Comparison of ENCODE assay signal across 24 cellular contexts in the genomic region with DNA sequence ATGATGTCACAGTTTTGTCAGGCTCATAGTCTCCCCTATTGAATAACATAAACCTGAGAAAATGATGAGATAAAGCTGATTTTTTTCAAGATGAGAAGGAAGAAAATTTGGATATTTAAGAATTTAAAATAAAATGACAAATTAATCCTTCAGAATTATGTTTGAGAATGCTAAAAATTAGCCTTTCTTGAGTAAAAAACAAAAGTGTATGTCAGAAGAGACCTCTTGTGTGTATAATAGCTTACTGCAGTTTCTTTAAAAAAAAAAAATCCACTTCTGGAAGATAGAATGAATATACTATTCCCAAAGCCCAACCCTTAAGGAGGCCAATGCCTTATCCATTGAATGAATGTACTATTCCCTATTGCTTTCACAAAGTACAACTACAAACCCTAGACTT.
A peak's percentile ranks its signal among the peaks of the same experiment; 100 is the strongest.
DNase-seq lines count a peak whose midpoint lies in the region; ATAC-seq and TF ChIP-seq lines count a peak whose summit lies in the region.
"Had no signal": no experiment of that assay in that cellular context is flagged by ENCODE, and none has a peak within 500 bp of the region (broad histone marks: within the 10 kb centered on the region; RNA-seq: fewer than 3 reads in every experiment).

No MANE protein-coding gene starts in this region.

- H4K20me1 ChIP-seq in Loucy (ENCODE audit: insufficient read depth, low read length, poor library complexity, severe bottlenecking) (no peaks in the 10 kb centered on the region), neural cell (ENCODE audit: insufficient read depth) (no peaks in the 10 kb centered on the region)

- TF ChIP-seq RAD21 in neural cell (conservative IDR thresholded peaks at IDR 0.05): peak; percentile 38

- no peaks in the 10 kb centered on the region for H3K9me3 ChIP-seq in cardiac muscle cell (ENCODE audit: low read depth)
- H3K9me3 ChIP-seq in right cardiac atrium (ENCODE audit: control insufficient read depth, low read length): no peaks in the 10 kb centered on the region
- no peaks in the 10 kb centered on the region for H3K9me3 ChIP-seq in Loucy (ENCODE audit: insufficient read depth, low read depth, low read length)
- peaks cover 4% of the 10 kb centered on the region for H3K9me3 ChIP-seq in neural cell (ENCODE audit: low read length)
- H3K9me3 ChIP-seq: esophagus squamous epithelium, psoas muscle, uterus had no signal

- peak; percentile 31 for TF ChIP-seq CTCF in cardiac muscle cell (IDR thresholded peaks at IDR 0.05; ENCODE audit: low read depth, low read length)
- TF ChIP-seq CTCF in Loucy (conservative IDR thresholded peaks at IDR 0.05; ENCODE audit: low read length): peak; percentile 47
- peak in 30 of 56 donors; percentile 7 to 47 (median 23) for TF ChIP-seq CTCF in dorsolateral prefrontal cortex (IDR thresholded peaks at IDR 0.05 in 54 of 56, conservative IDR thresholded peaks at IDR 0.05 in 2 of 56; ENCODE audit: low read depth in 1 of 56, partially characterized antibody in 56 of 56)
- TF ChIP-seq CTCF in neural cell (IDR thresholded peaks at IDR 0.05; ENCODE audit: poor library complexity, severe bottlenecking): peak; percentile 54

- H3K4me2 ChIP-seq in Loucy (ENCODE audit: low read depth, low read length, poor library complexity, severe bottlenecking) (no peak overlapping the region), neural cell (ENCODE audit: low read length) (no peak overlapping the region)

- no peak overlapping the region for H2AFZ ChIP-seq in Loucy (ENCODE audit: low read length)
- H2AFZ ChIP-seq in neural cell (ENCODE audit: low read depth, low read length): no peak overlapping the region

- H3K27ac ChIP-seq in cardiac muscle cell (peak overlapping the region; percentile 91), right cardiac atrium (ENCODE audit: low read length) (no peak overlapping the region), dorsolateral prefrontal cortex (no peak overlapping the region), neural cell (ENCODE audit: low read length) (no peak overlapping the region)
- H3K27ac ChIP-seq: esophagus squamous epithelium, HL-60, psoas muscle, spleen, uterus had no signal

- no peak for ATAC-seq in right cardiac atrium
- no peak for ATAC-seq in HG03457 (IDR thresholded peaks at IDR 0.05; ENCODE audit: unreplicated experiment)
- ATAC-seq: K562, psoas muscle had no signal

- H3K9me2 ChIP-seq in Loucy (replicated peaks; ENCODE audit: low read depth, low read length): no peaks in the 10 kb centered on the region
- H3K9me2 ChIP-seq in neural cell (ENCODE audit: insufficient read depth, low read length): no peaks in the 10 kb centered on the region

- H3K27me3 ChIP-seq in cardiac muscle cell (no peaks in the 10 kb centered on the region), right cardiac atrium (ENCODE audit: control insufficient read depth, insufficient read depth) (no peaks in the 10 kb centered on the region), Loucy (ENCODE audit: insufficient read depth, low read length, poor library complexity, severe bottlenecking) (no peaks in the 10 kb centered on the region), dorsolateral prefrontal cortex (no peaks in the 10 kb centered on the region), neural cell (ENCODE audit: insufficient read depth, low read depth, low read length) (no peaks in the 10 kb centered on the region)
- H3K27me3 ChIP-seq: esophagus squamous epithelium, spleen, uterus had no signal

- TF ChIP-seq EP300 in neural cell (conservative IDR thresholded peaks at IDR 0.05; ENCODE audit: poor library complexity, severe bottlenecking): no peak

- H3K79me2 ChIP-seq in Loucy (ENCODE audit: insufficient read depth, low read length): no peaks in the 10 kb centered on the region
- no peaks in the 10 kb centered on the region for H3K79me2 ChIP-seq in neural cell (replicated peaks; ENCODE audit: insufficient read depth, low read length)

- no peak overlapping the region for H3K9ac ChIP-seq in Loucy (ENCODE audit: low read depth, low read length, poor library complexity, severe bottlenecking)
- H3K9ac ChIP-seq in neural cell (ENCODE audit: low read length): no peak overlapping the region

- no peak overlapping the region for H3K4me3 ChIP-seq in cardiac muscle cell
- H3K4me3 ChIP-seq in right cardiac atrium (ENCODE audit: low read length): no peak overlapping the region
- no peak overlapping the region for H3K4me3 ChIP-seq in Loucy (ENCODE audit: low read length, poor library complexity, severe bottlenecking)
- no peak overlapping the region for H3K4me3 ChIP-seq in dorsolateral prefrontal cortex
- no peak overlapping the region for H3K4me3 ChIP-seq in neural cell (ENCODE audit: low read length)
- H3K4me3 ChIP-seq: esophagus squamous epithelium, K562, psoas muscle, spleen, uterus had no signal

- H3K4me1 ChIP-seq in cardiac muscle cell (ENCODE audit: low read depth) (peaks cover 25% of the 10 kb centered on the region), right cardiac atrium (ENCODE audit: control insufficient read depth, insufficient read depth, low read length) (no peaks in the 10 kb centered on the region), Loucy (ENCODE audit: insufficient read depth, low read length, poor library complexity, severe bottlenecking) (peaks cover 9% of the 10 kb centered on the region)
- H3K4me1 ChIP-seq: esophagus squamous epithelium, psoas muscle, uterus had no signal

- H3F3A ChIP-seq in Loucy (ENCODE audit: low read depth) (no peaks in the 10 kb centered on the region), neural cell (ENCODE audit: insufficient read depth, low read length, poor library complexity, severe bottlenecking) (no peaks in the 10 kb centered on the region)

- DNase-seq in cardiac muscle cell (ENCODE audit: low read depth in 1 of 2, low spot score in 1 of 2): no peak
- DNase-seq in right cardiac atrium: no peak
- no peak for DNase-seq in dorsolateral prefrontal cortex
- no peak for DNase-seq in kidney glomerular epithelial cell (lab: John Stamatoyannopoulos, UW)
- no peak for DNase-seq in NCI-H2081 treated with DMSO at 0.1 percent for 48 hours (lab: John Stamatoyannopoulos, UW)
- DNase-seq: 8988T; activated CD4-positive, alpha-beta T cell treated with anti-CD3 and anti-CD28 coated beads, Interleukin-2, amount 10 ng/mL, durations not matched to agents 7 days and 5 days; activated CD8-positive, alpha-beta memory T cell treated with anti-CD3 and anti-CD28 coated beads, Interleukin-2, amount 50 U/mL, for 4 hours; activated effector memory CD4-positive, alpha-beta T cell treated with anti-CD3 and anti-CD28 coated beads, Interleukin-2, amount 50 U/mL, for 16 hours; CD4-positive, alpha-beta T cell; DMS53; effector CD8-positive, alpha-beta T cell; esophagus squamous epithelium; HCEC 1CT; NCI-H187 treated with DMSO at 0.1 percent for 48 hours; NK-92 treated with Interleukin-12 subunit alpha and Interleukin-12 subunit beta, amount 100 ng/mL, for 24 hours; psoas muscle; spleen; uterus had no signal

- no peaks in the 10 kb centered on the region for H3K36me3 ChIP-seq in cardiac muscle cell
- no peaks in the 10 kb centered on the region for H3K36me3 ChIP-seq in Loucy (ENCODE audit: insufficient read depth, low read length)
- H3K36me3 ChIP-seq in neural cell (ENCODE audit: insufficient read depth, low read length): no peaks in the 10 kb centered on the region
- H3K36me3 ChIP-seq: esophagus squamous epithelium, spleen, uterus had no signal

- intact Hi-C loops in right cardiac atrium (cut with DNase I): no loop called here
- intact Hi-C loops in dorsolateral prefrontal cortex (cut with DNase I): no loop called here

TF ChIP-seq in neural cell, 6 proteins besides CTCF, POLR2A, EP300 and RAD21:
- TF ChIP-seq POLR2AphosphoS5 (IDR thresholded peaks at IDR 0.05) (no peak), TAF1 (IDR thresholded peaks at IDR 0.05; ENCODE audit: low read depth) (no peak), EZH2 (IDR thresholded peaks at IDR 0.05; ENCODE audit: borderline replicate concordance, insufficient read depth, low read length, poor library complexity, severe bottlenecking) (no peak), SMC3 (conservative IDR thresholded peaks at IDR 0.05; ENCODE audit: poor library complexity) (peak; percentile 23)
